20 cellular contexts compared by ENCODE assay signal in genomic region chr14:105286759-105287144, GRCh38.
"Had no signal": no experiment of that assay in that cellular context is flagged by ENCODE, and none has a peak within 500 bp of the region (broad histone marks: within the 10 kb centered on the region; RNA-seq: fewer than 3 reads in every experiment).

No MANE protein-coding gene starts in this region.

- H3K27me3 Mint-ChIP-seq: central memory CD8-positive, alpha-beta T cell; naive B cell had no signal

- DNase-seq: activated CD4-positive, alpha-beta T cell treated with anti-CD3 and anti-CD28 coated beads for 48 hours; activated CD4-positive, alpha-beta T cell treated with anti-CD3 and anti-CD28 coated beads, Interleukin-2, amount 50 U/mL, for 48 hours; activated CD8-positive, alpha-beta memory T cell treated with anti-CD3 and anti-CD28 coated beads for 24 hours; activated effector memory CD4-positive, alpha-beta T cell treated with Interleukin-2 at 50 U/mL for 16 hours; activated naive CD4-positive, alpha-beta T cell treated with Interleukin-2 at 50 U/mL for 16 hours; anterior cingulate cortex; dorsolateral prefrontal cortex; effector memory CD4-positive, alpha-beta T cell; gastrocnemius medialis; glutamatergic neuron; left ventricle myocardium superior; naive B cell; nephron progenitor cell; stimulated activated CD4-positive, alpha-beta T cell treated with anti-CD3 and anti-CD28 coated beads, Interleukin-15, amount 100 ng/mL, for 24 hours; stimulated activated CD4-positive, alpha-beta T cell treated with anti-CD3 and anti-CD28 coated beads, Interleukin-2, amount 100 ng/mL, for 24 hours; stimulated activated naive CD4-positive, alpha-beta T cell; transverse colon had no signal

- H3K27me3 ChIP-seq: dorsolateral prefrontal cortex, gastrocnemius medialis, pancreas, right atrium auricular region, transverse colon had no signal

- H3K9me3 ChIP-seq: gastrocnemius medialis, pancreas, right atrium auricular region, transverse colon had no signal

- H3K9me3 Mint-ChIP-seq: central memory CD8-positive, alpha-beta T cell; naive B cell; nephron progenitor cell had no signal

- H3K4me3 Mint-ChIP-seq: central memory CD8-positive, alpha-beta T cell; naive B cell; nephron progenitor cell had no signal

- H3K27ac ChIP-seq: gastrocnemius medialis, pancreas, right atrium auricular region, transverse colon had no signal

- H3K36me3 Mint-ChIP-seq: naive B cell had no signal

- ATAC-seq: gastrocnemius medialis, left ventricle myocardium superior, pancreas had no signal
